ENCODE assay signal across 1 cellular context in the genomic region with DNA sequence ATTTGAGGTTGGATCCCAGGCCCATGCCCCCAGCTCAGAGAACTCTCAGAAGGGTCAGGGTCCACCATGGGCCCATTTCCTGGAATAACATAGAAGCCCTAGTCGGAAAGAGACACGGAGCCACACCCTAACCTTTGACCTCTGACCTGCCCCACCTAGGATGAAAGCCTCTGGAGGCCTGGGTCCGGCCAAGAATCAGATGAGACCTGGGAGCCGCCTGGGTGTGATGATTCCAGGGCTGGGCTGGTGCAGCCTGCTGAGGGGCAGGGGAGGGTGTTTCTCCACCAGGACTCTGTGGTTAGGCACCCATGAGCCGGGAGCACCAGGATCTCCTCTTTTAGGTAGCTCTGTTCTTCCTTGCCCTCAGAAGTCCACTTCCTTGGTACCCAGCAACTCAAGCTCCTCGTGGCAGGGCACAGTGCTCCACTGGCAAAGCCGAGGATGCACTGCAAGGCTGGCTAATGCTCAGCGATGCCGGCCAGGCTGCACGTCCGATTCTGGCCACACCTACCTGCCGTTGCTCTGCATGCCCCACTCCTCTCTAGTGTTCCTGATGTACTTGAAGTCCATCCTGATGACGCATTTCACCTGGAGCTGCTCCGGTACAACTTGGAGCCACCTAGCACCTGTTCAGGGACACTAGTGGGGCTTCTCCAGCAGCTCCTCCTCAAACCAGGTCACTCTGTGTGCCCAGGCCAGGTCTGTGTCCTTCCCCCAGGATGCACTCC.
TF ChIP-seq lines count a peak whose summit lies in the region.

No MANE protein-coding gene starts in this region.

TF ChIP-seq in H1, 55 proteins besides CTCF, POLR2A, EP300 and RAD21 (continued from another document):
- TF ChIP-seq, protein P1, sequence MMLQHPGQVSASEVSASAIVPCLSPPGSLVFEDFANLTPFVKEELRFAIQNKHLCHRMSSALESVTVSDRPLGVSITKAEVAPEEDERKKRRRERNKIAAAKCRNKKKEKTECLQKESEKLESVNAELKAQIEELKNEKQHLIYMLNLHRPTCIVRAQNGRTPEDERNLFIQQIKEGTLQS (IDR thresholded peaks at IDR 0.05; ENCODE audit: insufficient read depth, low read depth, low read length), result no peak
